Comparison of ENCODE assay signal across 19 cellular contexts in genomic region chr11:115220423-115220822, GRCh38.
"Had no signal": no experiment of that assay in that cellular context is flagged by ENCODE, and none has a peak within 500 bp of the region (broad histone marks: within the 10 kb centered on the region; RNA-seq: fewer than 3 reads in every experiment).

No MANE protein-coding gene starts in this region.

- H3K36me3 ChIP-seq: lower lobe of right lung, neural progenitor cell had no signal

- DNase-seq: activated CD4-positive, alpha-beta T cell treated with anti-CD3 and anti-CD28 coated beads, Interleukin-2, amount 10 ng/mL, durations not matched to agents 7 days and 5 days; activated CD8-positive, alpha-beta T cell treated with anti-CD3 and anti-CD28 coated beads, Interleukin-2, amount 10 ng/mL, durations not matched to agents 7 days and 5 days; activated gamma-delta T cell; activated naive CD4-positive, alpha-beta T cell treated with anti-CD3 and anti-CD28 coated beads, Interleukin-2, amount 50 U/mL, for 16 hours; activated naive CD8-positive, alpha-beta T cell treated with anti-CD3 and anti-CD28 coated beads, Interleukin-2, amount 50 U/mL, for 24 hours; effector CD4-positive, alpha-beta T cell; heart right ventricle; islet precursor cell; left cardiac atrium; lower lobe of right lung; naive thymus-derived CD8-positive, alpha-beta T cell; posterior cingulate gyrus; retina; stimulated activated CD4-positive, alpha-beta T cell treated with anti-CD3 and anti-CD28 coated beads, Interleukin-12 subunit alpha, Interleukin-12 subunit beta, amount 100 ng/mL, for 4 hours; stimulated activated CD4-positive, alpha-beta T cell treated with anti-CD3 and anti-CD28 coated beads, Interleukin-4, amount 100 ng/mL, for 4 hours; stimulated activated naive CD8-positive, alpha-beta T cell treated with anti-CD3 and anti-CD28 coated beads, Interleukin-15, Interleukin-2, amounts not matched to agents 100 U/mL and 50 U/mL, for 24 hours; upper lobe of left lung had no signal

- H3K9ac ChIP-seq: neural progenitor cell had no signal

- H3K27me3 ChIP-seq: heart right ventricle, neural progenitor cell, upper lobe of left lung had no signal

- H2AFZ ChIP-seq: neural progenitor cell had no signal

- H3K4me2 ChIP-seq: neural progenitor cell had no signal

- H3K4me1 ChIP-seq: lower lobe of right lung, upper lobe of left lung had no signal

- H3K27ac ChIP-seq: lower lobe of right lung, neural progenitor cell, upper lobe of left lung had no signal

- ATAC-seq: activated CD4-positive, CD25-positive, alpha-beta regulatory T cell treated with anti-CD3 and anti-CD28 coated beads, Interleukin-2, amount 50 U/mL, for 24 hours; activated CD8-positive, alpha-beta T cell treated with anti-CD3 and anti-CD28 coated beads, Interleukin-2, amount 10 ng/mL, durations not matched to agents 7 days and 5 days; activated naive CD8-positive, alpha-beta T cell treated with anti-CD3 and anti-CD28 coated beads, Interleukin-2, amount 50 U/mL, for 24 hours; lower lobe of right lung; naive thymus-derived CD8-positive, alpha-beta T cell; stimulated activated naive CD8-positive, alpha-beta T cell treated with anti-CD3 and anti-CD28 coated beads, Interleukin-15, Interleukin-2, amounts not matched to agents 100 U/mL and 50 U/mL, for 24 hours had no signal

- H3K4me3 ChIP-seq: heart right ventricle, lower lobe of right lung, neural progenitor cell, upper lobe of left lung had no signal

- H3K9me3 ChIP-seq: heart right ventricle, lower lobe of right lung, upper lobe of left lung had no signal
